In genomic region chr12:47803196-47803875, GRCh38 we compare ENCODE assay signal across 10 cellular contexts. TPM values are rescaled to one million over a fixed set of nuclear protein-coding genes. Genes with fewer than 3 reads are reported as not detected.
DNase-seq lines count a peak whose midpoint lies in the region; ATAC-seq, FAIRE-seq and TF ChIP-seq lines count a peak whose summit lies in the region.
"Had no signal": no experiment of that assay in that cellular context is flagged by ENCODE, and none has a peak within 500 bp of the region (broad histone marks: within the 10 kb centered on the region; RNA-seq: fewer than 3 reads in every experiment).

No MANE protein-coding gene starts in this region.

- in situ Hi-C loops in HepG2 (cut with HindIII; ENCODE audit: extremely low pct_ligation_motif_present, low pct_unique_long_range_greater_than_20kb) = no loop called here

- no peaks in the 10 kb centered on the region for H3K27me3 ChIP-seq in liver (ENCODE audit: control insufficient read depth in 4 of 4, insufficient read depth in 4 of 4, low read length in 3 of 4)
- H3K27me3 ChIP-seq in HepG2 (ENCODE audit: control insufficient read depth in 1 of 2, insufficient read depth in 2 of 2, low read length in 2 of 2) = no peaks in the 10 kb centered on the region
- no peaks in the 10 kb centered on the region for H3K27me3 ChIP-seq in ascending aorta
- no peaks in the 10 kb centered on the region for H3K27me3 ChIP-seq in naive thymus-derived CD4-positive, alpha-beta T cell (ENCODE audit: control insufficient read depth in 2 of 2, insufficient read depth in 2 of 2, low read length in 2 of 2)

- POLR2A ChIA-PET in HepG2 (lab: Yijun Ruan, JAX) = no interaction called here
- POLR2A ChIA-PET in naive thymus-derived CD4-positive, alpha-beta T cell (lab: Charles Lee) = interaction anchor here (4.7 to 15.6 kb wide), 3 partner anchors 9 to 28 kb away, joined by 40 to 364 read pairs (median 125); partner anchors contain the start of gene HDAC7

- no peaks in the 10 kb centered on the region for H3K79me2 ChIP-seq in HepG2 (ENCODE audit: insufficient read depth, low read length)

- H3K4me1 ChIP-seq in liver (ENCODE audit: control insufficient read depth in 4 of 4, insufficient read depth in 4 of 4, low read length in 3 of 4) = peaks cover 0 to 27% (median 7%) of the 10 kb centered on the region in 4 donors
- H3K4me1 ChIP-seq in HepG2 (ENCODE audit: insufficient read depth, low read length) = no peaks in the 10 kb centered on the region
- H3K4me1 ChIP-seq in ascending aorta = peaks cover 59 to 92% of the 10 kb centered on the region in 2 donors
- peaks cover 44 to 94% of the 10 kb centered on the region in 2 donors for H3K4me1 ChIP-seq in naive thymus-derived CD4-positive, alpha-beta T cell (ENCODE audit: control insufficient read depth in 2 of 2, insufficient read depth in 2 of 2, low read length in 2 of 2)

- no peak for ATAC-seq in HepG2
- no peak for ATAC-seq in naive thymus-derived CD4-positive, alpha-beta T cell

- H3K27me3 Mint-ChIP-seq in naive thymus-derived CD4-positive, alpha-beta T cell = no peaks in the 10 kb centered on the region

- no peak overlapping the region for H3K4me3 ChIP-seq in liver (ENCODE audit: low read depth in 1 of 3, low read length in 3 of 3)
- H3K4me3 ChIP-seq in HepG2 (replicated peaks in 1 of 3; ENCODE audit: insufficient read depth in 1 of 3, low read depth in 2 of 3, low read length in 3 of 3) = no peak overlapping the region
- H3K4me3 ChIP-seq in ascending aorta = no peak overlapping the region
- H3K4me3 ChIP-seq in naive thymus-derived CD4-positive, alpha-beta T cell (ENCODE audit: low read length) = peak overlapping the region; percentile 28

- H3K36me3 ChIP-seq in liver (ENCODE audit: control insufficient read depth in 4 of 4, insufficient read depth in 3 of 4, low read depth in 1 of 4, low read length in 3 of 4) = no peaks in the 10 kb centered on the region
- H3K36me3 ChIP-seq in HepG2 (replicated peaks in 1 of 2; ENCODE audit: control insufficient read depth in 1 of 2, insufficient read depth in 2 of 2, low read length in 2 of 2) = no peaks in the 10 kb centered on the region; a peak in 1 of 5 replicates
- H3K36me3 ChIP-seq in ascending aorta = peaks cover 8 to 22% of the 10 kb centered on the region in 2 donors
- H3K36me3 ChIP-seq in naive thymus-derived CD4-positive, alpha-beta T cell (ENCODE audit: control insufficient read depth in 2 of 3, insufficient read depth in 3 of 3, low read length in 3 of 3) = peaks cover 0 to 29% (median 4%) of the 10 kb centered on the region in 3 experiments

- H3K4me3 Mint-ChIP-seq in naive thymus-derived CD4-positive, alpha-beta T cell = peak overlapping the region; percentile 61 to 86 (median 76)

- H3K27ac ChIP-seq in liver (ENCODE audit: low read depth in 1 of 2, low read length in 2 of 2) (peak overlapping the region; percentile 13 to 19), HepG2 (ENCODE audit: extremely low read length, insufficient read depth, low read length) (no peak overlapping the region), ascending aorta (peak overlapping the region; percentile 79 to 85)
- peak overlapping the region; percentile 81 for H3K27ac ChIP-seq in naive thymus-derived CD4-positive, alpha-beta T cell (ENCODE audit: low read depth, low read length)

- DNase-seq in HepG2 (ENCODE audit: low spot score) (no peak), ascending aorta (ENCODE audit: low spot score in 2 of 2) (no peak), HCEC 1CT (no peak), GM20000 (ENCODE audit: low spot score) (no peak), NCI-H1092 treated with DMSO at 0.1 percent for 48 hours (lab: John Stamatoyannopoulos, UW) (no peak), T-helper 9 cell (no peak)
- DNase-seq in naive thymus-derived CD4-positive, alpha-beta T cell = no peak

- H3K9me3 ChIP-seq in liver (ENCODE audit: control insufficient read depth in 4 of 4, low read length in 3 of 4) (no peaks in the 10 kb centered on the region), HepG2 (ENCODE audit: low read length) (no peaks in the 10 kb centered on the region), ascending aorta (no peaks in the 10 kb centered on the region)
- H3K9me3 ChIP-seq in naive thymus-derived CD4-positive, alpha-beta T cell (ENCODE audit: control insufficient read depth in 2 of 3, low read length in 3 of 3) = no peaks in the 10 kb centered on the region

- peak overlapping the region; percentile 75 to 97 (median 92) for H3K27ac Mint-ChIP-seq in naive thymus-derived CD4-positive, alpha-beta T cell

- H3K9ac ChIP-seq in liver (ENCODE audit: low read depth in 1 of 2, low read length in 2 of 2) (no peak overlapping the region), HepG2 (ENCODE audit: insufficient read depth, low read depth, low read length) (no peak overlapping the region)

- no TSS peak for BruUV-seq in HepG2 (replicated peaks; lab: Mats Ljungman, UMichigan)

- H4K20me1 ChIP-seq in HepG2 (ENCODE audit: insufficient read depth, low read length) = no peaks in the 10 kb centered on the region

- H3K4me1 Mint-ChIP-seq in naive thymus-derived CD4-positive, alpha-beta T cell = peaks cover 65 to 98% (median 95%) of the 10 kb centered on the region in 7 donors

- WGBS in liver = 67% methylated on average over 12 of the region's 12 CpGs
- WGBS in HepG2 (ENCODE audit: low lambda C conversion rate) = 87% methylated on average over 9 of the region's 12 CpGs

- no peak for TF ChIP-seq POLR2A in HepG2 (IDR thresholded peaks at IDR 0.05; ENCODE audit: insufficient read depth in 1 of 2, low read depth in 2 of 2, low read length in 2 of 2)

- H3K4me2 ChIP-seq in HepG2 (ENCODE audit: low read depth, low read length) = no peak overlapping the region

- no peak for TF ChIP-seq CTCF in liver (IDR thresholded peaks at IDR 0.05; ENCODE audit: low read depth, low read length, missing input control)
- TF ChIP-seq CTCF in HepG2 (CRISPR knock-in tag; IDR thresholded peaks at IDR 0.05) = no peak
- no peak for TF ChIP-seq CTCF in ascending aorta (IDR thresholded peaks at IDR 0.05)
- no peak for TF ChIP-seq CTCF in GM20000 (IDR thresholded peaks at IDR 0.05; ENCODE audit: extremely low read depth, missing control alignments)

- no peaks in the 10 kb centered on the region for H3K9me3 Mint-ChIP-seq in naive thymus-derived CD4-positive, alpha-beta T cell

- TF ChIP-seq RAD21 in liver (IDR thresholded peaks at IDR 0.05) (no peak), HepG2 (CRISPR knock-in tag; IDR thresholded peaks at IDR 0.05) (no peak)

- intact Hi-C loops in HepG2 (cut with micrococcal nuclease; ENCODE audit: unreplicated experiment) = no loop called here
- intact Hi-C loops in ascending aorta (cut with DNase I) = no loop called here
- intact Hi-C loops in naive thymus-derived CD4-positive, alpha-beta T cell (cut with micrococcal nuclease) = loop anchor here (2.0 kb wide), 2 partner anchors 13 to 15 kb away; partner anchors contain the start of gene HDAC7 (in 1 of the 2)

- TF ChIP-seq EP300 in HepG2 (IDR thresholded peaks at IDR 0.05; ENCODE audit: low read depth in 2 of 2, low read length in 2 of 2) (no peak), HepG2 (CRISPR knock-in tag; IDR thresholded peaks at IDR 0.05; ENCODE audit: borderline replicate concordance) (no peak)

- H3K36me3 Mint-ChIP-seq in naive thymus-derived CD4-positive, alpha-beta T cell = peaks cover 0 to 11% (median 5%) of the 10 kb centered on the region in 5 donors

- no peak overlapping the region for H2AFZ ChIP-seq in HepG2 (ENCODE audit: low read length)

- CTCF ChIA-PET in HepG2 (lab: Yijun Ruan, JAX; ENCODE audit: low intra/inter-chr PET ratio, low total read pairs) = no interaction called here
- CTCF ChIA-PET in naive thymus-derived CD4-positive, alpha-beta T cell (lab: Charles Lee) = interaction anchor here (0.6 to 22.9 kb wide), 5 partner anchors 14 to 99 kb away, joined by 3 to 539 read pairs (median 3); no protein-coding TSS in a partner anchor

- no peak for FAIRE-seq in HepG2 (lab: Jason Lieb, UNC)
- FAIRE-seq: D721Med, islet of Langerhans had no signal

RNA-seq across cellular contexts. Expression of gene HDAC7, which starts 16.4 kb away (rescaled TPM):
- total RNA-seq in liver = 10 to 100 TPM in 1 of 2 donors, 1 to 10 TPM in 1; 7.1 to 14.7 TPM
- polyA plus RNA-seq in liver = 1 to 10 TPM; 3.5 to 7.2 TPM
- total RNA-seq in HepG2 (2016; rRNA removed; fragmentation: Illumina TruSeq; extraction: Trizol) = 3.7 and 4.6 TPM in 2 replicates
- 1.5 and 2.7 TPM in 2 replicates for total RNA-seq in HepG2 (2016; cell fraction: cytosol; rRNA removed; fragmentation: Illumina TruSeq; extraction: Trizol; ENCODE audit: low read depth)
- total RNA-seq in HepG2 (2016; cell fraction: insoluble cytoplasmic fraction; rRNA removed; fragmentation: Illumina TruSeq; extraction: Trizol) = 3.3 and 5.0 TPM in 2 replicates
- total RNA-seq in HepG2 (2016; cell fraction: membrane; rRNA removed; fragmentation: Illumina TruSeq; extraction: Trizol) = 4.5 and 5.3 TPM in 2 replicates
- 5.2 and 5.6 TPM in 2 replicates for total RNA-seq in HepG2 (2016; cell fraction: nucleus; rRNA removed; fragmentation: Illumina TruSeq; extraction: Trizol)
- polyA plus RNA-seq in HepG2 (2011; rRNA removed) = 8.5 and 10.8 TPM in 2 replicates
- polyA plus RNA-seq in HepG2 (2011; cell fraction: cytosol; rRNA removed) = 3.4 and 5.9 TPM in 2 replicates
- polyA plus RNA-seq in HepG2 (2011; cell fraction: nucleus; rRNA removed) = 44.6 and 61.9 TPM in 2 replicates
- polyA plus RNA-seq in HepG2 (2012) = 3.9 and 6.2 TPM in 2 replicates
- polyA plus RNA-seq in HepG2 (2016; cell fraction: cytosol; fragmentation: Illumina TruSeq; extraction: Trizol; ENCODE audit: low read depth) = 1.6 and 1.8 TPM in 2 replicates
- polyA plus RNA-seq in HepG2 (2016; cell fraction: insoluble cytoplasmic fraction; fragmentation: Illumina TruSeq; extraction: Trizol; ENCODE audit: low read depth) = 7.3 and 8.0 TPM in 2 replicates
- polyA plus RNA-seq in HepG2 (2016; cell fraction: membrane; fragmentation: Illumina TruSeq; extraction: Trizol; ENCODE audit: low read depth) = 5.0 and 6.0 TPM in 2 replicates
- 15.8 and 16.2 TPM in 2 replicates for polyA plus RNA-seq in HepG2 (2016; cell fraction: nucleus; fragmentation: Illumina TruSeq; extraction: Trizol; ENCODE audit: insufficient read depth, low read depth)
- polyA minus RNA-seq in HepG2 (2011; rRNA and poly(A)+ RNA removed; ENCODE audit: low replicate concordance) = 11.8 and 35.8 TPM in 2 replicates
- polyA minus RNA-seq in HepG2 (2011; cell fraction: cytosol; rRNA and poly(A)+ RNA removed) = 2.3 and 4.6 TPM in 2 replicates
- polyA minus RNA-seq in HepG2 (2011; cell fraction: nucleus; rRNA and poly(A)+ RNA removed) = 6.8 and 9.5 TPM in 2 replicates
- 202 TPM for total RNA-seq in ascending aorta
- total RNA-seq in naive thymus-derived CD4-positive, alpha-beta T cell = 100 to 1,000 TPM; 150 to 194 (median 188) TPM
- polyA plus RNA-seq in naive thymus-derived CD4-positive, alpha-beta T cell = 10 to 100 TPM; 16.7 to 36.7 TPM

RNA-seq across cellular contexts. Expression of gene SLC48A1, which starts 30.3 kb away (rescaled TPM):
- 10 to 100 TPM in 1 of 2 donors, 1 to 10 TPM in 1; 6.1 to 15.4 TPM for total RNA-seq in liver
- 10 to 100 TPM in 1 of 2 donors, 1 to 10 TPM in 1; 8.3 to 10.4 TPM for polyA plus RNA-seq in liver
- 2.6 and 3.7 TPM in 2 replicates for total RNA-seq in HepG2 (2016; rRNA removed; fragmentation: Illumina TruSeq; extraction: Trizol)
- 2.3 and 3.1 TPM in 2 replicates for total RNA-seq in HepG2 (2016; cell fraction: cytosol; rRNA removed; fragmentation: Illumina TruSeq; extraction: Trizol; ENCODE audit: low read depth)
- 2.3 and 3.4 TPM in 2 replicates for total RNA-seq in HepG2 (2016; cell fraction: insoluble cytoplasmic fraction; rRNA removed; fragmentation: Illumina TruSeq; extraction: Trizol)
- 5.0 and 6.3 TPM in 2 replicates for total RNA-seq in HepG2 (2016; cell fraction: membrane; rRNA removed; fragmentation: Illumina TruSeq; extraction: Trizol)
- total RNA-seq in HepG2 (2016; cell fraction: nucleus; rRNA removed; fragmentation: Illumina TruSeq; extraction: Trizol) = 2.5 and 2.6 TPM in 2 replicates
- 2.2 and 3.1 TPM in 2 replicates for polyA plus RNA-seq in HepG2 (2011; rRNA removed)
- 2.4 and 2.6 TPM in 2 replicates for polyA plus RNA-seq in HepG2 (2011; cell fraction: cytosol; rRNA removed)
- 3.1 and 4.1 TPM in 2 replicates for polyA plus RNA-seq in HepG2 (2011; cell fraction: nucleus; rRNA removed)
- 2.1 and 3.5 TPM in 2 replicates for polyA plus RNA-seq in HepG2 (2012)
- 3.8 and 3.9 TPM in 2 replicates for polyA plus RNA-seq in HepG2 (2016; cell fraction: cytosol; fragmentation: Illumina TruSeq; extraction: Trizol; ENCODE audit: low read depth)
- 2.6 and 3.2 TPM in 2 replicates for polyA plus RNA-seq in HepG2 (2016; cell fraction: insoluble cytoplasmic fraction; fragmentation: Illumina TruSeq; extraction: Trizol; ENCODE audit: low read depth)
- polyA plus RNA-seq in HepG2 (2016; cell fraction: membrane; fragmentation: Illumina TruSeq; extraction: Trizol; ENCODE audit: low read depth) = 6.3 and 6.9 TPM in 2 replicates
- polyA plus RNA-seq in HepG2 (2016; cell fraction: nucleus; fragmentation: Illumina TruSeq; extraction: Trizol; ENCODE audit: insufficient read depth, low read depth) = 5.6 and 6.3 TPM in 2 replicates
- polyA minus RNA-seq in HepG2 (2011; rRNA and poly(A)+ RNA removed; ENCODE audit: low replicate concordance) = 5.7 and 45.5 TPM in 2 replicates
- polyA minus RNA-seq in HepG2 (2011; cell fraction: cytosol; rRNA and poly(A)+ RNA removed) = 1.5 and 2.1 TPM in 2 replicates
- 1.7 and 2.8 TPM in 2 replicates for polyA minus RNA-seq in HepG2 (2011; cell fraction: nucleus; rRNA and poly(A)+ RNA removed)
- total RNA-seq in ascending aorta = 144 TPM
- total RNA-seq in naive thymus-derived CD4-positive, alpha-beta T cell = 10 to 100 TPM in 2 of 5 experiments, 1 to 10 TPM in 3; 6.7 to 14.3 (median 10.0) TPM
- 10 to 100 TPM; 12.5 to 15.6 TPM for polyA plus RNA-seq in naive thymus-derived CD4-positive, alpha-beta T cell

RNA-seq across cellular contexts. Expression of gene RAPGEF3, which starts 44.7 kb away (rescaled TPM):
- 1 to 10 TPM; 1.3 to 4.3 TPM for total RNA-seq in liver
- polyA plus RNA-seq in liver = 1 to 10 TPM; 1.3 to 1.6 TPM
- total RNA-seq in HepG2 (2016; rRNA removed; fragmentation: Illumina TruSeq; extraction: Trizol) = 0.07 TPM in 1 of 2 replicates, not detected in the other
- not detected in 2 replicates for total RNA-seq in HepG2 (2016; cell fraction: cytosol; rRNA removed; fragmentation: Illumina TruSeq; extraction: Trizol; ENCODE audit: low read depth)
- 0.09 TPM in 1 of 2 replicates, not detected in the other for total RNA-seq in HepG2 (2016; cell fraction: insoluble cytoplasmic fraction; rRNA removed; fragmentation: Illumina TruSeq; extraction: Trizol)
- total RNA-seq in HepG2 (2016; cell fraction: membrane; rRNA removed; fragmentation: Illumina TruSeq; extraction: Trizol) = 0.03 TPM in 1 of 2 replicates, not detected in the other
- total RNA-seq in HepG2 (2016; cell fraction: nucleus; rRNA removed; fragmentation: Illumina TruSeq; extraction: Trizol) = 0.40 TPM in 1 of 2 replicates, not detected in the other
- 0.07 and 0.37 TPM in 2 replicates for polyA plus RNA-seq in HepG2 (2011; rRNA removed)
- 0.05 and 0.13 TPM in 2 replicates for polyA plus RNA-seq in HepG2 (2011; cell fraction: cytosol; rRNA removed)
- 0.56 and 0.95 TPM in 2 replicates for polyA plus RNA-seq in HepG2 (2011; cell fraction: nucleus; rRNA removed)
- polyA plus RNA-seq in HepG2 (2012) = 0.11 and 0.16 TPM in 2 replicates
- not detected in 2 replicates for polyA plus RNA-seq in HepG2 (2016; cell fraction: cytosol; fragmentation: Illumina TruSeq; extraction: Trizol; ENCODE audit: low read depth)
- 0.17 TPM in 1 of 2 replicates, not detected in the other for polyA plus RNA-seq in HepG2 (2016; cell fraction: insoluble cytoplasmic fraction; fragmentation: Illumina TruSeq; extraction: Trizol; ENCODE audit: low read depth)
- not detected in 2 replicates for polyA plus RNA-seq in HepG2 (2016; cell fraction: membrane; fragmentation: Illumina TruSeq; extraction: Trizol; ENCODE audit: low read depth)
- 0.63 TPM in 1 of 2 replicates, not detected in the other for polyA plus RNA-seq in HepG2 (2016; cell fraction: nucleus; fragmentation: Illumina TruSeq; extraction: Trizol; ENCODE audit: insufficient read depth, low read depth)
- polyA minus RNA-seq in HepG2 (2011; rRNA and poly(A)+ RNA removed; ENCODE audit: low replicate concordance) = 0.28 and 2.0 TPM in 2 replicates
- not detected in 2 replicates for polyA minus RNA-seq in HepG2 (2011; cell fraction: cytosol; rRNA and poly(A)+ RNA removed)
- 0.13 and 1.1 TPM in 2 replicates for polyA minus RNA-seq in HepG2 (2011; cell fraction: nucleus; rRNA and poly(A)+ RNA removed)
- 165 TPM for total RNA-seq in ascending aorta
- 1 to 10 TPM in 2 of 5 experiments, under 1 TPM in 2, not detected in 1; 0.08 to 1.9 (median 1.1) TPM for total RNA-seq in naive thymus-derived CD4-positive, alpha-beta T cell
- polyA plus RNA-seq in naive thymus-derived CD4-positive, alpha-beta T cell = under 1 TPM in 1 of 2 donors, not detected in 1; 0.15 TPM

Comparison
In these comparisons a context has a peak if more than half of its experiments do, and no peak if none do; other contexts are left out.
1. RNA of gene HDAC7, which starts 16.4 kb away (total RNA-seq): 202 TPM in ascending aorta (single experiment) and 150 to 194 TPM in naive thymus-derived CD4-positive, alpha-beta T cell; 7.1 to 14.7 TPM in liver and 1.5 to 5.6 TPM in HepG2; every median in the first group is over 4 times any median in the second.
2. RNA of gene RAPGEF3, which starts 44.7 kb away (total RNA-seq): 165 TPM in ascending aorta (single experiment); 1.3 to 4.3 TPM in liver, 0.08 to 1.9 TPM in naive thymus-derived CD4-positive, alpha-beta T cell and 0.03 to 0.40 TPM in HepG2; every median in the first group is over 10 times any median in the second.
3. intact Hi-C loops: an anchor here in naive thymus-derived CD4-positive, alpha-beta T cell (2.0 kb wide); none called in HepG2 and ascending aorta.